ENCODE assay signal across 1 cellular context in the genomic region with DNA sequence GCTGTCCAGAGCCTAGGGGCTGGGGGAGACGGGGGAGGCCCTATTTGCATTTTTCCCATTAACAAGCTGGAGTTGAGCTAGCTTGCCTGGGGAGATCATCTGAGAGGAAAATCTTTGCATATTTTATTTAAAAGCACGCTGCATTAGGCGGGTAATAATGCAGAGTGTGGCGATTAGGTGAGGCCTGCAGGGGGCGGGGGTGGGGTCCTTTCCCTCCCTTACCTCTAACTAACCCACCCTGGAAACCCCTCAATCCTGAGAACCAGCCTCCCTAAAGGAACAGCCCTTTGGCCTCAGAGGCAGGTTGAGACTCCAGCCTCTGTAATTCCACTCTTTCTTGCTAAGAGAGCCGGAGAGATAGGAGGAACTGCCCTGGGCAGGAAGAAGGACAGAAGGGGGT.
TF ChIP-seq lines count a peak whose summit lies in the region.

No MANE protein-coding gene starts in this region.

TF ChIP-seq in GM23338, 12 proteins besides CTCF, POLR2A, EP300 and RAD21 (continued from another document):
- TF ChIP-seq, protein P1, sequence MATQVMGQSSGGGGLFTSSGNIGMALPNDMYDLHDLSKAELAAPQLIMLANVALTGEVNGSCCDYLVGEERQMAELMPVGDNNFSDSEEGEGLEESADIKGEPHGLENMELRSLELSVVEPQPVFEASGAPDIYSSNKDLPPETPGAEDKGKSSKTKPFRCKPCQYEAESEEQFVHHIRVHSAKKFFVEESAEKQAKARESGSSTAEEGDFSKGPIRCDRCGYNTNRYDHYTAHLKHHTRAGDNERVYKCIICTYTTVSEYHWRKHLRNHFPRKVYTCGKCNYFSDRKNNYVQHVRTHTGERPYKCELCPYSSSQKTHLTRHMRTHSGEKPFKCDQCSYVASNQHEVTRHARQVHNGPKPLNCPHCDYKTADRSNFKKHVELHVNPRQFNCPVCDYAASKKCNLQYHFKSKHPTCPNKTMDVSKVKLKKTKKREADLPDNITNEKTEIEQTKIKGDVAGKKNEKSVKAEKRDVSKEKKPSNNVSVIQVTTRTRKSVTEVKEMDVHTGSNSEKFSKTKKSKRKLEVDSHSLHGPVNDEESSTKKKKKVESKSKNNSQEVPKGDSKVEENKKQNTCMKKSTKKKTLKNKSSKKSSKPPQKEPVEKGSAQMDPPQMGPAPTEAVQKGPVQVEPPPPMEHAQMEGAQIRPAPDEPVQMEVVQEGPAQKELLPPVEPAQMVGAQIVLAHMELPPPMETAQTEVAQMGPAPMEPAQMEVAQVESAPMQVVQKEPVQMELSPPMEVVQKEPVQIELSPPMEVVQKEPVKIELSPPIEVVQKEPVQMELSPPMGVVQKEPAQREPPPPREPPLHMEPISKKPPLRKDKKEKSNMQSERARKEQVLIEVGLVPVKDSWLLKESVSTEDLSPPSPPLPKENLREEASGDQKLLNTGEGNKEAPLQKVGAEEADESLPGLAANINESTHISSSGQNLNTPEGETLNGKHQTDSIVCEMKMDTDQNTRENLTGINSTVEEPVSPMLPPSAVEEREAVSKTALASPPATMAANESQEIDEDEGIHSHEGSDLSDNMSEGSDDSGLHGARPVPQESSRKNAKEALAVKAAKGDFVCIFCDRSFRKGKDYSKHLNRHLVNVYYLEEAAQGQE (IDR thresholded peaks at IDR 0.05; ENCODE audit: unreplicated experiment) = no peak
- TF ChIP-seq NANOG (IDR thresholded peaks at IDR 0.05; ENCODE audit: borderline replicate concordance) (no peak), JUNB (IDR thresholded peaks at IDR 0.05; ENCODE audit: unreplicated experiment) (no peak), EZH2phosphoT487 (IDR thresholded peaks at IDR 0.05; ENCODE audit: unreplicated experiment) (no peak)
- TF ChIP-seq, protein P2, sequence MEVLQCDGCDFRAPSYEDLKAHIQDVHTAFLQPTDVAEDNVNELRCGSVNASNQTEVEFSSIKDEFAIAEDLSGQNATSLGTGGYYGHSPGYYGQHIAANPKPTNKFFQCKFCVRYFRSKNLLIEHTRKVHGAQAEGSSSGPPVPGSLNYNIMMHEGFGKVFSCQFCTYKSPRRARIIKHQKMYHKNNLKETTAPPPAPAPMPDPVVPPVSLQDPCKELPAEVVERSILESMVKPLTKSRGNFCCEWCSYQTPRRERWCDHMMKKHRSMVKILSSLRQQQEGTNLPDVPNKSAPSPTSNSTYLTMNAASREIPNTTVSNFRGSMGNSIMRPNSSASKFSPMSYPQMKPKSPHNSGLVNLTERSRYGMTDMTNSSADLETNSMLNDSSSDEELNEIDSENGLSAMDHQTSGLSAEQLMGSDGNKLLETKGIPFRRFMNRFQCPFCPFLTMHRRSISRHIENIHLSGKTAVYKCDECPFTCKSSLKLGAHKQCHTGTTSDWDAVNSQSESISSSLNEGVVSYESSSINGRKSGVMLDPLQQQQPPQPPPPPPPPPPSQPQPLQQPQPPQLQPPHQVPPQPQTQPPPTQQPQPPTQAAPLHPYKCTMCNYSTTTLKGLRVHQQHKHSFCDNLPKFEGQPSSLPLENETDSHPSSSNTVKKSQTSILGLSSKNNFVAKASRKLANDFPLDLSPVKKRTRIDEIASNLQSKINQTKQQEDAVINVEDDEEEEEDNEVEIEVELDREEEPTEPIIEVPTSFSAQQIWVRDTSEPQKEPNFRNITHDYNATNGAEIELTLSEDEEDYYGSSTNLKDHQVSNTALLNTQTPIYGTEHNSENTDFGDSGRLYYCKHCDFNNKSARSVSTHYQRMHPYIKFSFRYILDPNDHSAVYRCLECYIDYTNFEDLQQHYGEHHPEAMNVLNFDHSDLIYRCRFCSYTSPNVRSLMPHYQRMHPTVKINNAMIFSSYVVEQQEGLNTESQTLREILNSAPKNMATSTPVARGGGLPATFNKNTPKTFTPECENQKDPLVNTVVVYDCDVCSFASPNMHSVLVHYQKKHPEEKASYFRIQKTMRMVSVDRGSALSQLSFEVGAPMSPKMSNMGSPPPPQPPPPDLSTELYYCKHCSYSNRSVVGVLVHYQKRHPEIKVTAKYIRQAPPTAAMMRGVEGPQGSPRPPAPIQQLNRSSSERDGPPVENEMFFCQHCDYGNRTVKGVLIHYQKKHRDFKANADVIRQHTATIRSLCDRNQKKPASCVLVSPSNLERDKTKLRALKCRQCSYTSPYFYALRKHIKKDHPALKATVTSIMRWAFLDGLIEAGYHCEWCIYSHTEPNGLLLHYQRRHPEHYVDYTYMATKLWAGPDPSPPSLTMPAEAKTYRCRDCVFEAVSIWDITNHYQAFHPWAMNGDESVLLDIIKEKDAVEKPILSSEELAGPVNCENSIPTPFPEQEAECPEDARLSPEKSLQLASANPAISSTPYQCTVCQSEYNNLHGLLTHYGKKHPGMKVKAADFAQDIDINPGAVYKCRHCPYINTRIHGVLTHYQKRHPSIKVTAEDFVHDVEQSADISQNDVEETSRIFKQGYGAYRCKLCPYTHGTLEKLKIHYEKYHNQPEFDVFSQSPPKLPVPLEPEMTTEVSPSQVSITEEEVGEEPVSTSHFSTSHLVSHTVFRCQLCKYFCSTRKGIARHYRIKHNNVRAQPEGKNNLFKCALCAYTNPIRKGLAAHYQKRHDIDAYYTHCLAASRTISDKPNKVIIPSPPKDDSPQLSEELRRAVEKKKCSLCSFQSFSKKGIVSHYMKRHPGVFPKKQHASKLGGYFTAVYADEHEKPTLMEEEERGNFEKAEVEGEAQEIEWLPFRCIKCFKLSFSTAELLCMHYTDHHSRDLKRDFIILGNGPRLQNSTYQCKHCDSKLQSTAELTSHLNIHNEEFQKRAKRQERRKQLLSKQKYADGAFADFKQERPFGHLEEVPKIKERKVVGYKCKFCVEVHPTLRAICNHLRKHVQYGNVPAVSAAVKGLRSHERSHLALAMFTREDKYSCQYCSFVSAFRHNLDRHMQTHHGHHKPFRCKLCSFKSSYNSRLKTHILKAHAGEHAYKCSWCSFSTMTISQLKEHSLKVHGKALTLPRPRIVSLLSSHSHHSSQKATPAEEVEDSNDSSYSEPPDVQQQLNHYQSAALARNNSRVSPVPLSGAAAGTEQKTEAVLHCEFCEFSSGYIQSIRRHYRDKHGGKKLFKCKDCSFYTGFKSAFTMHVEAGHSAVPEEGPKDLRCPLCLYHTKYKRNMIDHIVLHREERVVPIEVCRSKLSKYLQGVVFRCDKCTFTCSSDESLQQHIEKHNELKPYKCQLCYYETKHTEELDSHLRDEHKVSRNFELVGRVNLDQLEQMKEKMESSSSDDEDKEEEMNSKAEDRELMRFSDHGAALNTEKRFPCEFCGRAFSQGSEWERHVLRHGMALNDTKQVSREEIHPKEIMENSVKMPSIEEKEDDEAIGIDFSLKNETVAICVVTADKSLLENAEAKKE (CRISPR knock-in tag; IDR thresholded peaks at IDR 0.05) = no peak
